Comparison of ENCODE assay signal across 33 cellular contexts in the genomic region with DNA sequence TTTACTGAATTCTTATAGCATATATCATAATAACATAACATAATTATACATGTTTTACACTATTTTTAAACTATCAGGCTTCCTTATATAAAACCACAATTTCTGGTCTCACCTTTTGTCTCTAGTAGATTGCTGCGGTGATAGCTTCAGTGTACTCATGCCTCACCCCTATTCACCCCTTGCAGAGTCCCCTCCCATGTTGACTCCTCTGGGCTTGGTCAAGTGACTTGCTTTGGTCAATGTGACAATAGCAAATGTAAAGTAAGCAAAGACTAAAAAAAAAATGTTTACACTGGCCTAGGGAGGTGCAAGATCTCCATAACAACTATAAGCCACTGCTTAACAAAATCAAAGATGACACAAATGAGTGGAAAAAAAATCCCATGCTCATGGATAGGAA.
"Had no signal": no experiment of that assay in that cellular context is flagged by ENCODE, and none has a peak within 500 bp of the region (broad histone marks: within the 10 kb centered on the region; RNA-seq: fewer than 3 reads in every experiment).

No MANE protein-coding gene starts in this region.

- H3K27me3 Mint-ChIP-seq: activated B cell treated with CpG ODN at 0.5 μM for 24 hours; activated CD4-positive, alpha-beta memory T cell treated with anti-CD3 and anti-CD28 coated beads for 36 hours; activated CD4-positive, alpha-beta T cell treated with anti-CD3 and anti-CD28 coated beads, Interleukin-2, amount 10 ng/mL, durations not matched to agents 24 days and 14 days; activated CD8-positive, alpha-beta T cell treated with anti-CD3 and anti-CD28 coated beads for 36 hours; activated naive CD8-positive, alpha-beta T cell treated with anti-CD3 and anti-CD28 coated beads for 36 hours; activated T-helper 17 cell treated with anti-CD3 and anti-CD28 coated beads, Interleukin-2, amount 50 U/mL, for 72 hours had no signal

- ATAC-seq: activated CD8-positive, alpha-beta T cell treated with anti-CD3 and anti-CD28 coated beads for 36 hours; activated naive CD4-positive, alpha-beta T cell treated with anti-CD3 and anti-CD28 coated beads, Interleukin-2, amount 50 U/mL, for 72 hours; activated T-cell treated with anti-CD3 and anti-CD28 coated beads, Interleukin-2, amount 50 U/mL, for 4 hours; activated T-cell treated with anti-CD3 and anti-CD28 coated beads, Interleukin-2, amount 50 U/mL, for 72 hours; activated T-helper 17 cell treated with anti-CD3 and anti-CD28 coated beads, Interleukin-2, amount 50 U/mL, for 72 hours; body of pancreas had no signal

- H3K9me3 ChIP-seq: adrenal gland, body of pancreas had no signal

- H3K4me1 Mint-ChIP-seq: activated B cell treated with CpG ODN at 0.5 μM for 24 hours; activated CD4-positive, alpha-beta T cell treated with anti-CD3 and anti-CD28 coated beads, Interleukin-2, amount 10 ng/mL, durations not matched to agents 24 days and 14 days; activated naive CD8-positive, alpha-beta T cell treated with anti-CD3 and anti-CD28 coated beads for 36 hours; activated T-helper 17 cell treated with anti-CD3 and anti-CD28 coated beads, Interleukin-2, amount 50 U/mL, for 72 hours had no signal

- DNase-seq: activated B cell treated with CpG ODN at 0.5 μM for 24 hours; activated CD4-positive, alpha-beta memory T cell treated with anti-CD3 and anti-CD28 coated beads for 36 hours; activated CD4-positive, alpha-beta T cell treated with anti-CD3 and anti-CD28 coated beads for 4 hours; activated CD4-positive, alpha-beta T cell treated with anti-CD3 and anti-CD28 coated beads, Interleukin-2, amount 10 ng/mL, durations not matched to agents 24 days and 14 days; activated CD4-positive, alpha-beta T cell treated with anti-CD3 and anti-CD28 coated beads, Interleukin-2, amount 50 U/mL, for 1 hour; activated CD4-positive, alpha-beta T cell treated with anti-CD3 and anti-CD28 coated beads, Interleukin-2, amount 50 U/mL, for 4 hours; activated CD4-positive, CD25-positive, alpha-beta regulatory T cell treated with anti-CD3 and anti-CD28 coated beads, Interleukin-2, amount 50 U/mL, for 72 hours; activated CD8-positive, alpha-beta memory T cell treated with anti-CD3 and anti-CD28 coated beads, Interleukin-2, amount 50 U/mL, for 4 hours; activated CD8-positive, alpha-beta T cell treated with anti-CD3 and anti-CD28 coated beads for 36 hours; activated effector memory CD4-positive, alpha-beta T cell treated with anti-CD3 and anti-CD28 coated beads, Interleukin-2, amount 50 U/mL, for 16 hours; activated gamma-delta T cell treated with Interleukin-2 at 50 U/mL for 16 hours; activated naive CD4-positive, alpha-beta T cell; activated naive CD4-positive, alpha-beta T cell treated with anti-CD3 and anti-CD28 coated beads for 36 hours; activated naive CD4-positive, alpha-beta T cell treated with anti-CD3 and anti-CD28 coated beads, Interleukin-2, amount 50 U/mL, for 16 hours; activated naive CD8-positive, alpha-beta T cell treated with anti-CD3 and anti-CD28 coated beads for 36 hours; activated T-cell treated with anti-CD3 and anti-CD28 coated beads for 4 hours; activated T-cell treated with anti-CD3 and anti-CD28 coated beads, Interleukin-2, amount 50 U/mL, for 1 hour; activated T-cell treated with anti-CD3 and anti-CD28 coated beads, Interleukin-2, amount 50 U/mL, for 4 hours; activated T-cell treated with anti-CD3 and anti-CD28 coated beads, Interleukin-2, amount 50 U/mL, for 72 hours; adrenal gland; amniotic stem cell; aorta; body of pancreas; brain microvascular endothelial cell; central memory CD4-positive, alpha-beta T cell; T-helper 2 cell; T-helper 9 cell had no signal

- H3K4me1 ChIP-seq: adrenal gland, body of pancreas, breast epithelium had no signal

- H3K4me3 Mint-ChIP-seq: activated B cell treated with CpG ODN at 0.5 μM for 24 hours; activated CD4-positive, alpha-beta memory T cell treated with anti-CD3 and anti-CD28 coated beads for 36 hours; activated CD4-positive, alpha-beta T cell treated with anti-CD3 and anti-CD28 coated beads, Interleukin-2, amount 10 ng/mL, durations not matched to agents 24 days and 14 days; activated CD8-positive, alpha-beta T cell treated with anti-CD3 and anti-CD28 coated beads for 36 hours; activated naive CD4-positive, alpha-beta T cell treated with anti-CD3 and anti-CD28 coated beads for 36 hours; activated naive CD8-positive, alpha-beta T cell treated with anti-CD3 and anti-CD28 coated beads for 36 hours; activated T-cell treated with anti-CD3 and anti-CD28 coated beads, Interleukin-2, amount 50 U/mL, for 4 hours; activated T-cell treated with anti-CD3 and anti-CD28 coated beads, Interleukin-2, amount 50 U/mL, for 72 hours; activated T-helper 1 cell treated with anti-CD3 and anti-CD28 coated beads, Interleukin-12 subunit alpha, Interleukin-12 subunit beta, Interleukin-2, Interleukin-4 antibody, amounts not matched to agents 30 ng/mL and 10 ng/mL and 1 ng/mL, durations not matched to agents 14 hours and 24 hours and 36 hours; activated T-helper 17 cell treated with anti-CD3 and anti-CD28 coated beads, Interleukin-2, amount 50 U/mL, for 72 hours; T-helper 1 cell treated with Interleukin-12 subunit alpha and Interleukin-12 subunit beta and Interleukin-4 antibody, amounts not matched to agents 30 μg/mL and 1 μg/mL, for 36 hours; T-helper 2 cell treated with Interferon-gamma antibody and Interleukin-4, amounts not matched to agents 5 μg/mL and 100 μg/mL, for 36 hours had no signal

- H3K36me3 ChIP-seq: adrenal gland, brain microvascular endothelial cell, breast epithelium had no signal

- H3K27ac Mint-ChIP-seq: activated B cell treated with CpG ODN at 0.5 μM for 24 hours; activated CD4-positive, alpha-beta memory T cell treated with anti-CD3 and anti-CD28 coated beads for 36 hours; activated CD4-positive, alpha-beta T cell treated with anti-CD3 and anti-CD28 coated beads, Interleukin-2, amount 10 ng/mL, durations not matched to agents 24 days and 14 days; activated CD8-positive, alpha-beta T cell treated with anti-CD3 and anti-CD28 coated beads for 36 hours; activated naive CD4-positive, alpha-beta T cell treated with anti-CD3 and anti-CD28 coated beads for 36 hours; activated naive CD4-positive, alpha-beta T cell treated with anti-CD3 and anti-CD28 coated beads, Interleukin-2, amount 50 U/mL, for 72 hours; activated naive CD8-positive, alpha-beta T cell treated with anti-CD3 and anti-CD28 coated beads for 36 hours; activated T-cell treated with anti-CD3 and anti-CD28 coated beads, Interleukin-2, amount 50 U/mL, for 72 hours; activated T-helper 1 cell treated with anti-CD3 and anti-CD28 coated beads, Interleukin-12 subunit alpha, Interleukin-12 subunit beta, Interleukin-2, Interleukin-4 antibody, amounts not matched to agents 30 ng/mL and 10 ng/mL and 1 ng/mL, durations not matched to agents 14 hours and 24 hours and 36 hours; activated T-helper 17 cell treated with anti-CD3 and anti-CD28 coated beads, Interleukin-2, amount 50 U/mL, for 72 hours; T-helper 1 cell treated with Interleukin-12 subunit alpha and Interleukin-12 subunit beta and Interleukin-4 antibody, amounts not matched to agents 30 μg/mL and 1 μg/mL, for 36 hours; T-helper 2 cell treated with Interferon-gamma antibody and Interleukin-4, amounts not matched to agents 5 μg/mL and 100 μg/mL, for 36 hours had no signal

- H3K4me3 ChIP-seq: adrenal gland, body of pancreas, breast epithelium had no signal
